Comparison of ENCODE assay signal across 1 cellular context in the genomic region with DNA sequence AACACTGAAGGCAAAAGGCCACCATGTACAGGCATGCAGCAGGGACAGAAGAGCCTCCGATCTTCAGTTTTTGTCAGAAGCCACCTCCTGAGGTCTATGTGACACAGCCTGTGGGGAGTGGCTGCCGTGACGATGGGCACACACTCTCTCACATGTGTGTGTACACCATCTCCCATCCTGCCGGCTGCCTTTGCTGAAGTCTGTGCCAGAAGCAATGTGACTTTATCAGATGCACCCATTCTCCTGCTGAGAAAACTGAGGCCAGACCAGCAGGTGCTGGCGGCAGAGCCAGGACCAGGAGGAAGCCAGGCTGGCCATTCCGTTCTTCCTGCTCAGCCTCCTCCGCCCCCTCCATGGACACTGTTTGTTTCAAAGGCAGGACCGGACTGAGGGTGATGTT.
A peak's percentile ranks its signal among the peaks of the same experiment; 100 is the strongest.
TF ChIP-seq lines count a peak whose summit lies in the region.

No MANE protein-coding gene starts in this region.

TF ChIP-seq in H1, 55 proteins besides CTCF, POLR2A, EP300 and RAD21 (continued from another document):
- TF ChIP-seq, protein P1, sequence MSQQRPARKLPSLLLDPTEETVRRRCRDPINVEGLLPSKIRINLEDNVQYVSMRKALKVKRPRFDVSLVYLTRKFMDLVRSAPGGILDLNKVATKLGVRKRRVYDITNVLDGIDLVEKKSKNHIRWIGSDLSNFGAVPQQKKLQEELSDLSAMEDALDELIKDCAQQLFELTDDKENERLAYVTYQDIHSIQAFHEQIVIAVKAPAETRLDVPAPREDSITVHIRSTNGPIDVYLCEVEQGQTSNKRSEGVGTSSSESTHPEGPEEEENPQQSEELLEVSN (IDR thresholded peaks at IDR 0.05): no peak
- TF ChIP-seq SIX5 (IDR thresholded peaks at IDR 0.05; ENCODE audit: low read depth, low read length): no peak
- TF ChIP-seq, protein P2, sequence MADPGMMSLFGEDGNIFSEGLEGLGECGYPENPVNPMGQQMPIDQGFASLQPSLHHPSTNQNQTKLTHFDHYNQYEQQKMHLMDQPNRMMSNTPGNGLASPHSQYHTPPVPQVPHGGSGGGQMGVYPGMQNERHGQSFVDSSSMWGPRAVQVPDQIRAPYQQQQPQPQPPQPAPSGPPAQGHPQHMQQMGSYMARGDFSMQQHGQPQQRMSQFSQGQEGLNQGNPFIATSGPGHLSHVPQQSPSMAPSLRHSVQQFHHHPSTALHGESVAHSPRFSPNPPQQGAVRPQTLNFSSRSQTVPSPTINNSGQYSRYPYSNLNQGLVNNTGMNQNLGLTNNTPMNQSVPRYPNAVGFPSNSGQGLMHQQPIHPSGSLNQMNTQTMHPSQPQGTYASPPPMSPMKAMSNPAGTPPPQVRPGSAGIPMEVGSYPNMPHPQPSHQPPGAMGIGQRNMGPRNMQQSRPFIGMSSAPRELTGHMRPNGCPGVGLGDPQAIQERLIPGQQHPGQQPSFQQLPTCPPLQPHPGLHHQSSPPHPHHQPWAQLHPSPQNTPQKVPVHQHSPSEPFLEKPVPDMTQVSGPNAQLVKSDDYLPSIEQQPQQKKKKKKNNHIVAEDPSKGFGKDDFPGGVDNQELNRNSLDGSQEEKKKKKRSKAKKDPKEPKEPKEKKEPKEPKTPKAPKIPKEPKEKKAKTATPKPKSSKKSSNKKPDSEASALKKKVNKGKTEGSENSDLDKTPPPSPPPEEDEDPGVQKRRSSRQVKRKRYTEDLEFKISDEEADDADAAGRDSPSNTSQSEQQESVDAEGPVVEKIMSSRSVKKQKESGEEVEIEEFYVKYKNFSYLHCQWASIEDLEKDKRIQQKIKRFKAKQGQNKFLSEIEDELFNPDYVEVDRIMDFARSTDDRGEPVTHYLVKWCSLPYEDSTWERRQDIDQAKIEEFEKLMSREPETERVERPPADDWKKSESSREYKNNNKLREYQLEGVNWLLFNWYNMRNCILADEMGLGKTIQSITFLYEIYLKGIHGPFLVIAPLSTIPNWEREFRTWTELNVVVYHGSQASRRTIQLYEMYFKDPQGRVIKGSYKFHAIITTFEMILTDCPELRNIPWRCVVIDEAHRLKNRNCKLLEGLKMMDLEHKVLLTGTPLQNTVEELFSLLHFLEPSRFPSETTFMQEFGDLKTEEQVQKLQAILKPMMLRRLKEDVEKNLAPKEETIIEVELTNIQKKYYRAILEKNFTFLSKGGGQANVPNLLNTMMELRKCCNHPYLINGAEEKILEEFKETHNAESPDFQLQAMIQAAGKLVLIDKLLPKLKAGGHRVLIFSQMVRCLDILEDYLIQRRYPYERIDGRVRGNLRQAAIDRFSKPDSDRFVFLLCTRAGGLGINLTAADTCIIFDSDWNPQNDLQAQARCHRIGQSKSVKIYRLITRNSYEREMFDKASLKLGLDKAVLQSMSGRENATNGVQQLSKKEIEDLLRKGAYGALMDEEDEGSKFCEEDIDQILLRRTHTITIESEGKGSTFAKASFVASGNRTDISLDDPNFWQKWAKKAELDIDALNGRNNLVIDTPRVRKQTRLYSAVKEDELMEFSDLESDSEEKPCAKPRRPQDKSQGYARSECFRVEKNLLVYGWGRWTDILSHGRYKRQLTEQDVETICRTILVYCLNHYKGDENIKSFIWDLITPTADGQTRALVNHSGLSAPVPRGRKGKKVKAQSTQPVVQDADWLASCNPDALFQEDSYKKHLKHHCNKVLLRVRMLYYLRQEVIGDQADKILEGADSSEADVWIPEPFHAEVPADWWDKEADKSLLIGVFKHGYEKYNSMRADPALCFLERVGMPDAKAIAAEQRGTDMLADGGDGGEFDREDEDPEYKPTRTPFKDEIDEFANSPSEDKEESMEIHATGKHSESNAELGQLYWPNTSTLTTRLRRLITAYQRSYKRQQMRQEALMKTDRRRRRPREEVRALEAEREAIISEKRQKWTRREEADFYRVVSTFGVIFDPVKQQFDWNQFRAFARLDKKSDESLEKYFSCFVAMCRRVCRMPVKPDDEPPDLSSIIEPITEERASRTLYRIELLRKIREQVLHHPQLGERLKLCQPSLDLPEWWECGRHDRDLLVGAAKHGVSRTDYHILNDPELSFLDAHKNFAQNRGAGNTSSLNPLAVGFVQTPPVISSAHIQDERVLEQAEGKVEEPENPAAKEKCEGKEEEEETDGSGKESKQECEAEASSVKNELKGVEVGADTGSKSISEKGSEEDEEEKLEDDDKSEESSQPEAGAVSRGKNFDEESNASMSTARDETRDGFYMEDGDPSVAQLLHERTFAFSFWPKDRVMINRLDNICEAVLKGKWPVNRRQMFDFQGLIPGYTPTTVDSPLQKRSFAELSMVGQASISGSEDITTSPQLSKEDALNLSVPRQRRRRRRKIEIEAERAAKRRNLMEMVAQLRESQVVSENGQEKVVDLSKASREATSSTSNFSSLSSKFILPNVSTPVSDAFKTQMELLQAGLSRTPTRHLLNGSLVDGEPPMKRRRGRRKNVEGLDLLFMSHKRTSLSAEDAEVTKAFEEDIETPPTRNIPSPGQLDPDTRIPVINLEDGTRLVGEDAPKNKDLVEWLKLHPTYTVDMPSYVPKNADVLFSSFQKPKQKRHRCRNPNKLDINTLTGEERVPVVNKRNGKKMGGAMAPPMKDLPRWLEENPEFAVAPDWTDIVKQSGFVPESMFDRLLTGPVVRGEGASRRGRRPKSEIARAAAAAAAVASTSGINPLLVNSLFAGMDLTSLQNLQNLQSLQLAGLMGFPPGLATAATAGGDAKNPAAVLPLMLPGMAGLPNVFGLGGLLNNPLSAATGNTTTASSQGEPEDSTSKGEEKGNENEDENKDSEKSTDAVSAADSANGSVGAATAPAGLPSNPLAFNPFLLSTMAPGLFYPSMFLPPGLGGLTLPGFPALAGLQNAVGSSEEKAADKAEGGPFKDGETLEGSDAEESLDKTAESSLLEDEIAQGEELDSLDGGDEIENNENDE (IDR thresholded peaks at IDR 0.05; ENCODE audit: insufficient replicate concordance, low read length): no peak
- TF ChIP-seq SUZ12 (IDR thresholded peaks at IDR 0.05; ENCODE audit: low read length): no peak
- TF ChIP-seq KDM1A (IDR thresholded peaks at IDR 0.05; ENCODE audit: borderline replicate concordance, low read length): peak; percentile 92
